Comparison of ENCODE assay signal across 2 cellular contexts in genomic region chr1:22500476-22500875, GRCh38.
TF ChIP-seq lines count a peak whose summit lies in the region.

No MANE protein-coding gene starts in this region.

TF ChIP-seq in liver, 16 proteins besides CTCF, POLR2A, EP300 and RAD21 (continued from another document):
- TF ChIP-seq EGR1 (IDR thresholded peaks at IDR 0.05; ENCODE audit: low read depth in 2 of 2), result no peak
- TF ChIP-seq, protein P1, sequence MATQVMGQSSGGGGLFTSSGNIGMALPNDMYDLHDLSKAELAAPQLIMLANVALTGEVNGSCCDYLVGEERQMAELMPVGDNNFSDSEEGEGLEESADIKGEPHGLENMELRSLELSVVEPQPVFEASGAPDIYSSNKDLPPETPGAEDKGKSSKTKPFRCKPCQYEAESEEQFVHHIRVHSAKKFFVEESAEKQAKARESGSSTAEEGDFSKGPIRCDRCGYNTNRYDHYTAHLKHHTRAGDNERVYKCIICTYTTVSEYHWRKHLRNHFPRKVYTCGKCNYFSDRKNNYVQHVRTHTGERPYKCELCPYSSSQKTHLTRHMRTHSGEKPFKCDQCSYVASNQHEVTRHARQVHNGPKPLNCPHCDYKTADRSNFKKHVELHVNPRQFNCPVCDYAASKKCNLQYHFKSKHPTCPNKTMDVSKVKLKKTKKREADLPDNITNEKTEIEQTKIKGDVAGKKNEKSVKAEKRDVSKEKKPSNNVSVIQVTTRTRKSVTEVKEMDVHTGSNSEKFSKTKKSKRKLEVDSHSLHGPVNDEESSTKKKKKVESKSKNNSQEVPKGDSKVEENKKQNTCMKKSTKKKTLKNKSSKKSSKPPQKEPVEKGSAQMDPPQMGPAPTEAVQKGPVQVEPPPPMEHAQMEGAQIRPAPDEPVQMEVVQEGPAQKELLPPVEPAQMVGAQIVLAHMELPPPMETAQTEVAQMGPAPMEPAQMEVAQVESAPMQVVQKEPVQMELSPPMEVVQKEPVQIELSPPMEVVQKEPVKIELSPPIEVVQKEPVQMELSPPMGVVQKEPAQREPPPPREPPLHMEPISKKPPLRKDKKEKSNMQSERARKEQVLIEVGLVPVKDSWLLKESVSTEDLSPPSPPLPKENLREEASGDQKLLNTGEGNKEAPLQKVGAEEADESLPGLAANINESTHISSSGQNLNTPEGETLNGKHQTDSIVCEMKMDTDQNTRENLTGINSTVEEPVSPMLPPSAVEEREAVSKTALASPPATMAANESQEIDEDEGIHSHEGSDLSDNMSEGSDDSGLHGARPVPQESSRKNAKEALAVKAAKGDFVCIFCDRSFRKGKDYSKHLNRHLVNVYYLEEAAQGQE (IDR thresholded peaks at IDR 0.05), result no peak
- TF ChIP-seq RXRA (IDR thresholded peaks at IDR 0.05), result peak in 1 of 2 donors; percentile 17
- TF ChIP-seq, protein P2, sequence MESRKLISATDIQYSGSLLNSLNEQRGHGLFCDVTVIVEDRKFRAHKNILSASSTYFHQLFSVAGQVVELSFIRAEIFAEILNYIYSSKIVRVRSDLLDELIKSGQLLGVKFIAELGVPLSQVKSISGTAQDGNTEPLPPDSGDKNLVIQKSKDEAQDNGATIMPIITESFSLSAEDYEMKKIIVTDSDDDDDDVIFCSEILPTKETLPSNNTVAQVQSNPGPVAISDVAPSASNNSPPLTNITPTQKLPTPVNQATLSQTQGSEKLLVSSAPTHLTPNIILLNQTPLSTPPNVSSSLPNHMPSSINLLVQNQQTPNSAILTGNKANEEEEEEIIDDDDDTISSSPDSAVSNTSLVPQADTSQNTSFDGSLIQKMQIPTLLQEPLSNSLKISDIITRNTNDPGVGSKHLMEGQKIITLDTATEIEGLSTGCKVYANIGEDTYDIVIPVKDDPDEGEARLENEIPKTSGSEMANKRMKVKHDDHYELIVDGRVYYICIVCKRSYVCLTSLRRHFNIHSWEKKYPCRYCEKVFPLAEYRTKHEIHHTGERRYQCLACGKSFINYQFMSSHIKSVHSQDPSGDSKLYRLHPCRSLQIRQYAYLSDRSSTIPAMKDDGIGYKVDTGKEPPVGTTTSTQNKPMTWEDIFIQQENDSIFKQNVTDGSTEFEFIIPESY (IDR thresholded peaks at IDR 0.05), result no peak
- no peak for TF ChIP-seq TAF1 (conservative IDR thresholded peaks at IDR 0.05)
- no peak for TF ChIP-seq FOXA1 (IDR thresholded peaks at IDR 0.05)
- TF ChIP-seq NR2F2 (IDR thresholded peaks at IDR 0.05), result peak; percentile 59
- TF ChIP-seq, protein P3, sequence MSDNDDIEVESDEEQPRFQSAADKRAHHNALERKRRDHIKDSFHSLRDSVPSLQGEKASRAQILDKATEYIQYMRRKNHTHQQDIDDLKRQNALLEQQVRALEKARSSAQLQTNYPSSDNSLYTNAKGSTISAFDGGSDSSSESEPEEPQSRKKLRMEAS (IDR thresholded peaks at IDR 0.05), result no peak
- no peak for TF ChIP-seq GABPA (IDR thresholded peaks at IDR 0.05 in 1 of 2, conservative IDR thresholded peaks at IDR 0.05 in 1 of 2)

TF ChIP-seq in HepG2, 621 proteins besides CTCF, POLR2A, EP300 and RAD21 (continued from another document):
- TF ChIP-seq TMF1 (CRISPR knock-in tag; IDR thresholded peaks at IDR 0.05; ENCODE audit: low read depth) (no peak), RAD51 (IDR thresholded peaks at IDR 0.05; ENCODE audit: borderline replicate concordance) (no peak), CC2D1A (CRISPR knock-in tag; IDR thresholded peaks at IDR 0.05) (no peak), ZNF143 (CRISPR knock-in tag; IDR thresholded peaks at IDR 0.05) (no peak)
